In the genomic region with DNA sequence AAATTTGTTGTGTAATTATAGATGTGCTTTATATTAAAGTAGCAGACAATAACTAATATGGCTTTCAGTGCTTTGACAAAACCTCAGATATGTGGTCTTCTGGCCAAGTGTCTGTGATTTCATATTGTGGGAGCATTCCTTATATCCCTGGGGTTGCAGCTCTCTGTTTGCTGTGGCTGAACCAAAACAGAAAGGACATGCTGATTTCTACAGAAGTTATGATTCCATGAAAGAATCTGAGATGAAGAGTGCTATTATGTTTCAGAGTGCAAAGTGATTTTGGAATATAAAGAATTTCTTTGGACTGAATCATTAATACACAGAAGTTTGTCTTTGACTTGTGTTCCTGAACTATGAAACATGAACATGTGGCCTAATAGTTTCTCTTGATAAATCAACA, we compare ENCODE assay signal across 19 cellular contexts.
"Had no signal": no experiment of that assay in that cellular context is flagged by ENCODE, and none has a peak within 500 bp of the region (broad histone marks: within the 10 kb centered on the region; RNA-seq: fewer than 3 reads in every experiment).

No MANE protein-coding gene starts in this region.

- H3K4me3 Mint-ChIP-seq: activated CD8-positive, alpha-beta T cell treated with anti-CD3 and anti-CD28 coated beads for 36 hours; activated naive CD8-positive, alpha-beta T cell treated with anti-CD3 and anti-CD28 coated beads, Interleukin-2, amount 10 ng/mL, durations not matched to agents 7 days and 5 days; mesothelial cell of epicardium had no signal

- H3K27ac Mint-ChIP-seq: activated CD8-positive, alpha-beta T cell treated with anti-CD3 and anti-CD28 coated beads for 36 hours; activated naive CD8-positive, alpha-beta T cell treated with anti-CD3 and anti-CD28 coated beads, Interleukin-2, amount 10 ng/mL, durations not matched to agents 7 days and 5 days; activated T-helper 2 cell treated with anti-CD3 and anti-CD28 coated beads, Interferon-gamma antibody, Interleukin-2, Interleukin-4, amounts not matched to agents 10 μg/mL and 5 μg/mL and 100 μg/mL, durations not matched to agents 14 hours and 24 hours and 36 hours; mesothelial cell of epicardium had no signal

- DNase-seq: activated CD4-positive, alpha-beta T cell treated with anti-CD3 and anti-CD28 coated beads for 48 hours; activated CD4-positive, CD25-positive, alpha-beta regulatory T cell; activated CD8-positive, alpha-beta T cell treated with anti-CD3 and anti-CD28 coated beads for 36 hours; activated naive CD4-positive, alpha-beta T cell treated with Interleukin-2 at 50 U/mL for 16 hours; activated naive CD8-positive, alpha-beta T cell treated with anti-CD3 and anti-CD28 coated beads, Interleukin-2, amount 10 ng/mL, durations not matched to agents 7 days and 5 days; activated T-cell treated with anti-CD3 and anti-CD28 coated beads, Interleukin-2, amount 50 U/mL, for 1 hour; aorta; dorsolateral prefrontal cortex; head of caudate nucleus; left lung; occipital lobe; retina; stomach; T-helper 1 cell; T-helper 9 cell; testis; upper lobe of left lung had no signal

- H3K4me1 Mint-ChIP-seq: mesothelial cell of epicardium had no signal

- H3K9me3 Mint-ChIP-seq: activated naive CD8-positive, alpha-beta T cell treated with anti-CD3 and anti-CD28 coated beads, Interleukin-2, amount 10 ng/mL, durations not matched to agents 7 days and 5 days; activated T-helper 2 cell treated with anti-CD3 and anti-CD28 coated beads, Interferon-gamma antibody, Interleukin-2, Interleukin-4, amounts not matched to agents 10 μg/mL and 5 μg/mL and 100 μg/mL, durations not matched to agents 14 hours and 24 hours and 36 hours had no signal

- ATAC-seq: activated CD8-positive, alpha-beta T cell treated with anti-CD3 and anti-CD28 coated beads for 36 hours; left lung had no signal

- H3K27me3 Mint-ChIP-seq: activated CD8-positive, alpha-beta T cell treated with anti-CD3 and anti-CD28 coated beads for 36 hours; activated naive CD8-positive, alpha-beta T cell treated with anti-CD3 and anti-CD28 coated beads, Interleukin-2, amount 10 ng/mL, durations not matched to agents 7 days and 5 days had no signal
